ENCODE assay signal across 1 cellular context in the genomic region with DNA sequence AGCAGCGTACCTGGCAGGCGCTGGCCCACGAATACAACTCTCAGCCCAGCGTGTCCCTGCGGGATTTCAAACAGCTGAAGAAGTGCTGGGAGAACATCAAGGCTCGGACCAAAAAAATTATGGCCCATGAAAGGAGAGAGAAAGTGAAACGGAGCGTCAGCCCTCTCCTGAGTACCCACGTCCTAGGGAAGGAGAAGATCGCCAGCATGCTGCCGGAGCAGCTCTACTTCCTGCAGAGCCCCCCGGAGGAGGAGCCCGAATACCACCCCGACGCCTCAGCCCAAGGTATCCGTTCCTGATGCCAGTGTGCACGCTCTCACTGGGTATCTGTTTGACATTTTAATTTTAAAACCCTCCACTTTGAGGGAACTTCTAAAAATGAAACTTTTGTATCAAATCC.
TF ChIP-seq lines count a peak whose summit lies in the region.

No MANE protein-coding gene starts in this region.

TF ChIP-seq in GM23338, 12 proteins besides CTCF, POLR2A, EP300 and RAD21 (continued from another document):
- TF ChIP-seq, protein P1, sequence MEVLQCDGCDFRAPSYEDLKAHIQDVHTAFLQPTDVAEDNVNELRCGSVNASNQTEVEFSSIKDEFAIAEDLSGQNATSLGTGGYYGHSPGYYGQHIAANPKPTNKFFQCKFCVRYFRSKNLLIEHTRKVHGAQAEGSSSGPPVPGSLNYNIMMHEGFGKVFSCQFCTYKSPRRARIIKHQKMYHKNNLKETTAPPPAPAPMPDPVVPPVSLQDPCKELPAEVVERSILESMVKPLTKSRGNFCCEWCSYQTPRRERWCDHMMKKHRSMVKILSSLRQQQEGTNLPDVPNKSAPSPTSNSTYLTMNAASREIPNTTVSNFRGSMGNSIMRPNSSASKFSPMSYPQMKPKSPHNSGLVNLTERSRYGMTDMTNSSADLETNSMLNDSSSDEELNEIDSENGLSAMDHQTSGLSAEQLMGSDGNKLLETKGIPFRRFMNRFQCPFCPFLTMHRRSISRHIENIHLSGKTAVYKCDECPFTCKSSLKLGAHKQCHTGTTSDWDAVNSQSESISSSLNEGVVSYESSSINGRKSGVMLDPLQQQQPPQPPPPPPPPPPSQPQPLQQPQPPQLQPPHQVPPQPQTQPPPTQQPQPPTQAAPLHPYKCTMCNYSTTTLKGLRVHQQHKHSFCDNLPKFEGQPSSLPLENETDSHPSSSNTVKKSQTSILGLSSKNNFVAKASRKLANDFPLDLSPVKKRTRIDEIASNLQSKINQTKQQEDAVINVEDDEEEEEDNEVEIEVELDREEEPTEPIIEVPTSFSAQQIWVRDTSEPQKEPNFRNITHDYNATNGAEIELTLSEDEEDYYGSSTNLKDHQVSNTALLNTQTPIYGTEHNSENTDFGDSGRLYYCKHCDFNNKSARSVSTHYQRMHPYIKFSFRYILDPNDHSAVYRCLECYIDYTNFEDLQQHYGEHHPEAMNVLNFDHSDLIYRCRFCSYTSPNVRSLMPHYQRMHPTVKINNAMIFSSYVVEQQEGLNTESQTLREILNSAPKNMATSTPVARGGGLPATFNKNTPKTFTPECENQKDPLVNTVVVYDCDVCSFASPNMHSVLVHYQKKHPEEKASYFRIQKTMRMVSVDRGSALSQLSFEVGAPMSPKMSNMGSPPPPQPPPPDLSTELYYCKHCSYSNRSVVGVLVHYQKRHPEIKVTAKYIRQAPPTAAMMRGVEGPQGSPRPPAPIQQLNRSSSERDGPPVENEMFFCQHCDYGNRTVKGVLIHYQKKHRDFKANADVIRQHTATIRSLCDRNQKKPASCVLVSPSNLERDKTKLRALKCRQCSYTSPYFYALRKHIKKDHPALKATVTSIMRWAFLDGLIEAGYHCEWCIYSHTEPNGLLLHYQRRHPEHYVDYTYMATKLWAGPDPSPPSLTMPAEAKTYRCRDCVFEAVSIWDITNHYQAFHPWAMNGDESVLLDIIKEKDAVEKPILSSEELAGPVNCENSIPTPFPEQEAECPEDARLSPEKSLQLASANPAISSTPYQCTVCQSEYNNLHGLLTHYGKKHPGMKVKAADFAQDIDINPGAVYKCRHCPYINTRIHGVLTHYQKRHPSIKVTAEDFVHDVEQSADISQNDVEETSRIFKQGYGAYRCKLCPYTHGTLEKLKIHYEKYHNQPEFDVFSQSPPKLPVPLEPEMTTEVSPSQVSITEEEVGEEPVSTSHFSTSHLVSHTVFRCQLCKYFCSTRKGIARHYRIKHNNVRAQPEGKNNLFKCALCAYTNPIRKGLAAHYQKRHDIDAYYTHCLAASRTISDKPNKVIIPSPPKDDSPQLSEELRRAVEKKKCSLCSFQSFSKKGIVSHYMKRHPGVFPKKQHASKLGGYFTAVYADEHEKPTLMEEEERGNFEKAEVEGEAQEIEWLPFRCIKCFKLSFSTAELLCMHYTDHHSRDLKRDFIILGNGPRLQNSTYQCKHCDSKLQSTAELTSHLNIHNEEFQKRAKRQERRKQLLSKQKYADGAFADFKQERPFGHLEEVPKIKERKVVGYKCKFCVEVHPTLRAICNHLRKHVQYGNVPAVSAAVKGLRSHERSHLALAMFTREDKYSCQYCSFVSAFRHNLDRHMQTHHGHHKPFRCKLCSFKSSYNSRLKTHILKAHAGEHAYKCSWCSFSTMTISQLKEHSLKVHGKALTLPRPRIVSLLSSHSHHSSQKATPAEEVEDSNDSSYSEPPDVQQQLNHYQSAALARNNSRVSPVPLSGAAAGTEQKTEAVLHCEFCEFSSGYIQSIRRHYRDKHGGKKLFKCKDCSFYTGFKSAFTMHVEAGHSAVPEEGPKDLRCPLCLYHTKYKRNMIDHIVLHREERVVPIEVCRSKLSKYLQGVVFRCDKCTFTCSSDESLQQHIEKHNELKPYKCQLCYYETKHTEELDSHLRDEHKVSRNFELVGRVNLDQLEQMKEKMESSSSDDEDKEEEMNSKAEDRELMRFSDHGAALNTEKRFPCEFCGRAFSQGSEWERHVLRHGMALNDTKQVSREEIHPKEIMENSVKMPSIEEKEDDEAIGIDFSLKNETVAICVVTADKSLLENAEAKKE (CRISPR knock-in tag; IDR thresholded peaks at IDR 0.05), result no peak
- TF ChIP-seq, protein P2, sequence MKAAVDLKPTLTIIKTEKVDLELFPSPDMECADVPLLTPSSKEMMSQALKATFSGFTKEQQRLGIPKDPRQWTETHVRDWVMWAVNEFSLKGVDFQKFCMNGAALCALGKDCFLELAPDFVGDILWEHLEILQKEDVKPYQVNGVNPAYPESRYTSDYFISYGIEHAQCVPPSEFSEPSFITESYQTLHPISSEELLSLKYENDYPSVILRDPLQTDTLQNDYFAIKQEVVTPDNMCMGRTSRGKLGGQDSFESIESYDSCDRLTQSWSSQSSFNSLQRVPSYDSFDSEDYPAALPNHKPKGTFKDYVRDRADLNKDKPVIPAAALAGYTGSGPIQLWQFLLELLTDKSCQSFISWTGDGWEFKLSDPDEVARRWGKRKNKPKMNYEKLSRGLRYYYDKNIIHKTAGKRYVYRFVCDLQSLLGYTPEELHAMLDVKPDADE (IDR thresholded peaks at IDR 0.05), result no peak
- TF ChIP-seq STAT1 (IDR thresholded peaks at IDR 0.05; ENCODE audit: unreplicated experiment) (no peak), ZNF114 (CRISPR knock-in tag; IDR thresholded peaks at IDR 0.05) (no peak), NANOG (IDR thresholded peaks at IDR 0.05; ENCODE audit: borderline replicate concordance) (no peak), EZH2 (IDR thresholded peaks at IDR 0.05; ENCODE audit: low read depth, unreplicated experiment) (no peak), POLR2AphosphoS5 (IDR thresholded peaks at IDR 0.05; ENCODE audit: low read depth) (no peak), CREB1 (CRISPR knock-in tag; IDR thresholded peaks at IDR 0.05; ENCODE audit: low read depth) (no peak), EZH2phosphoT487 (IDR thresholded peaks at IDR 0.05; ENCODE audit: unreplicated experiment) (no peak)
